ENCODE assay signal across 1 cellular context in the genomic region with DNA sequence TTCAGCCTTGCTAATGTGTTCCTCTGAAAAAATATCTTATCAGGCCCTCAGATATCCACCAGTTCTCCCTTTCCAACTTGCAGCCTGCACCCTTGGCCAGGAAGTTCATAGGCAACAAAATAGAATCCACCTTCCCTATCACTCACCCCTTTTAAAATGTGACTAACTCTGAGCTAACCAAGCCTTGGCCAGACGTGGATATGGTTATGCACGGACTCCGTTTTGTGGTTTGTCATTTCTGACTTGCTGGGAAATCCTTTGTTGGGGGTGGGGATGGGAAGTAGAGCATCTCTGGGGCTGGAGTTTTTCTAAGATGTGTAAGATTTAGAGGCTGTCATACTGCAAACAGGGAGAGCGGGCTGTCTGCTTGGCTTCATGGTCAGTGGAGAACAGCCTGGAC.
TF ChIP-seq lines count a peak whose summit lies in the region.

No MANE protein-coding gene starts in this region.

TF ChIP-seq in GM23338, 12 proteins besides CTCF, POLR2A, EP300 and RAD21 (continued from another document):
- no peak for TF ChIP-seq ZNF462 (CRISPR knock-in tag; IDR thresholded peaks at IDR 0.05)
- no peak for TF ChIP-seq ZNF331 (CRISPR knock-in tag; IDR thresholded peaks at IDR 0.05; ENCODE audit: low read depth)
- no peak for TF ChIP-seq STAT1 (IDR thresholded peaks at IDR 0.05; ENCODE audit: unreplicated experiment)
- TF ChIP-seq ETS1 (IDR thresholded peaks at IDR 0.05) = no peak
- TF ChIP-seq POLR2AphosphoS5 (IDR thresholded peaks at IDR 0.05; ENCODE audit: low read depth) = no peak
- TF ChIP-seq CREB1 (CRISPR knock-in tag; IDR thresholded peaks at IDR 0.05; ENCODE audit: low read depth) = no peak
